In the genomic region with DNA sequence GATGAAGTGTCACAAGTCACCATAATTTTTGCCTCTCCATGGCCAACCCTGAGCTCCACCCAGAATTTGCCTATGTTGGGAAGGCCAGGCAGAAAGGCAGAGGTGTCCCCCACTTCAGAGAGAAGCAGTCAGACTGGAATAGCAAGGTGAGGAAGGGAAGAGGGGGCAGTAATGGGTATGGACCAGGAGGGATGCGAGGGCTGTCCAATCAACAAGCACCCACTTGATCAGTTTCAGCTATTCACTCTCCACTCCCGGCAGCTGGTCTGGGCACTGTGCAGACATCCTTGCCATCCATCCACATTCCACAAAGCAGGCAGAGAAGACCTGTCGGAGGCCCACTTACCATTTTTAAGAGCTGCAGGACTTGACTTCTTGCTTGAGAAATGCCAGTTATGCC, we compare ENCODE assay signal across 30 cellular contexts.
"Had no signal": no experiment of that assay in that cellular context is flagged by ENCODE, and none has a peak within 500 bp of the region (broad histone marks: within the 10 kb centered on the region; RNA-seq: fewer than 3 reads in every experiment).

No MANE protein-coding gene starts in this region.

- H3K9me3 ChIP-seq: ascending aorta, body of pancreas had no signal

- DNase-seq: activated CD4-positive, alpha-beta memory T cell treated with anti-CD3 and anti-CD28 coated beads, Interleukin-2, amount 10 ng/mL, durations not matched to agents 7 days and 5 days; activated CD4-positive, alpha-beta T cell treated with anti-CD3 and anti-CD28 coated beads for 36 hours; activated CD4-positive, alpha-beta T cell treated with anti-CD3 and anti-CD28 coated beads, Interleukin-2, amount 50 U/mL, for 1 hour; activated gamma-delta T cell treated with Interleukin-2 at 50 U/mL for 16 hours; activated naive CD4-positive, alpha-beta T cell treated with anti-CD3 and anti-CD28 coated beads, Interleukin-2, amount 10 ng/mL, durations not matched to agents 7 days and 5 days; activated naive CD8-positive, alpha-beta T cell treated with anti-CD3 and anti-CD28 coated beads, Interleukin-2, amount 10 ng/mL, durations not matched to agents 7 days and 5 days; activated T-cell treated with anti-CD3 and anti-CD28 coated beads for 4 hours; activated T-cell treated with anti-CD3 and anti-CD28 coated beads, Interleukin-2, amount 50 U/mL, for 48 hours; amniotic stem cell; body of pancreas; cortex of kidney; Karpas-422; MM.1S; NCI-H1105; NCI-H1436; NCI-H187; NCI-H2081; NCI-H2171 treated with DMSO at 0.1 percent for 48 hours; NCI-H226; NCI-H82; NK-92 treated with Interleukin-12 subunit alpha and Interleukin-12 subunit beta, amount 100 ng/mL, for 24 hours; OCI-M1; RPMI8226; T-cell; T-helper 2 cell; T1000 had no signal

- H3K4me3 ChIP-seq: ascending aorta, body of pancreas, SK-N-MC had no signal

- H3K27me3 ChIP-seq: ascending aorta, body of pancreas had no signal

- FAIRE-seq: TTC549 had no signal

- H3K4me1 ChIP-seq: ascending aorta had no signal

- H3K27ac ChIP-seq: ascending aorta, body of pancreas, SK-N-MC, VCaP had no signal

- H3K36me3 ChIP-seq: ascending aorta had no signal
